22 cellular contexts compared by ENCODE assay signal in genomic region chr10:129914153-129914855, GRCh38. TPM values are rescaled to one million over a fixed set of nuclear protein-coding genes. Genes with fewer than 3 reads are reported as not detected.
"Had no signal": no experiment of that assay in that cellular context is flagged by ENCODE, and none has a peak within 500 bp of the region (broad histone marks: within the 10 kb centered on the region; RNA-seq: fewer than 3 reads in every experiment).

No MANE protein-coding gene starts in this region.

- H3K4me1 ChIP-seq: SJSA1 had no signal

- H3K27me3 ChIP-seq: brain microvascular endothelial cell, cardiac muscle cell, MG63, SJSA1 had no signal

- H3K9me3 ChIP-seq: MG63 had no signal

- DNase-seq: activated CD4-positive, alpha-beta T cell treated with anti-CD3 and anti-CD28 coated beads for 48 hours; activated CD4-positive, alpha-beta T cell treated with anti-CD3 and anti-CD28 coated beads, Interleukin-2, amount 50 U/mL, for 4 hours; activated CD8-positive, alpha-beta memory T cell treated with anti-CD3 and anti-CD28 coated beads, Interleukin-2, amount 50 U/mL, for 48 hours; activated CD8-positive, alpha-beta T cell treated with anti-CD3 and anti-CD28 coated beads, Interleukin-2, amount 10 ng/mL, durations not matched to agents 7 days and 5 days; activated naive CD4-positive, alpha-beta T cell treated with Interleukin-2 at 50 U/mL for 16 hours; activated T-cell treated with anti-CD3 and anti-CD28 coated beads, Interleukin-2, amount 50 U/mL, for 1 hour; brain microvascular endothelial cell; MG63; MV-4-11; NCI-H1092 treated with DMSO at 0.1 percent for 48 hours; NCI-H1436; NCI-H1694 treated with DMSO at 0.1 percent for 48 hours; NCI-H2081 treated with DMSO at 0.1 percent for 48 hours; NCI-H446; NCI-H524; PC-3; SHP77 had no signal

- H3K36me3 ChIP-seq: brain microvascular endothelial cell, cardiac muscle cell, MG63, SJSA1 had no signal

- H3K4me3 ChIP-seq: cardiac muscle cell, MG63, SJSA1 had no signal

- H3K27ac ChIP-seq: brain microvascular endothelial cell, cardiac muscle cell, SJSA1 had no signal

- ATAC-seq: activated CD4-positive, CD25-positive, alpha-beta regulatory T cell treated with anti-CD3 and anti-CD28 coated beads, Interleukin-2, amount 50 U/mL, for 24 hours; activated CD8-positive, alpha-beta T cell treated with anti-CD3 and anti-CD28 coated beads, Interleukin-2, amount 10 ng/mL, durations not matched to agents 7 days and 5 days; activated naive CD4-positive, alpha-beta T cell treated with anti-CD3 and anti-CD28 coated beads, Interleukin-2, amount 50 U/mL, for 72 hours; PC-3; SK-N-SH treated with all-trans-retinoic acid at 6 μM for 48 hours had no signal

RNA-seq across cellular contexts. Expression of gene EBF3, which starts 49.8 kb away (rescaled TPM):
- total RNA-seq: activated CD8-positive, alpha-beta T cell treated with anti-CD3 and anti-CD28 coated beads, Interleukin-2, amount 10 ng/mL, durations not matched to agents 7 days and 5 days; activated naive CD4-positive, alpha-beta T cell treated with anti-CD3 and anti-CD28 coated beads, Interleukin-2, amount 50 U/mL, for 72 hours; PC-3; SJSA1 had no signal
